16 cellular contexts compared by ENCODE assay signal in genomic region chr1:61227857-61228557, GRCh38.
DNase-seq lines count a peak whose midpoint lies in the region; TF ChIP-seq lines count a peak whose summit lies in the region.
"Had no signal": no experiment of that assay in that cellular context is flagged by ENCODE, and none has a peak within 500 bp of the region (broad histone marks: within the 10 kb centered on the region; RNA-seq: fewer than 3 reads in every experiment).

No MANE protein-coding gene starts in this region.

- TF ChIP-seq EP300 in esophagus muscularis mucosa (IDR thresholded peaks at IDR 0.05) = no peak

- H3K9me3 ChIP-seq in esophagus muscularis mucosa (no peaks in the 10 kb centered on the region), tibial artery (no peaks in the 10 kb centered on the region)
- H3K9me3 ChIP-seq: A549, body of pancreas, sigmoid colon had no signal

- intact Hi-C loops in esophagus muscularis mucosa (cut with DNase I) = no loop called here
- intact Hi-C loops in tibial artery (cut with DNase I; ENCODE audit: low total_unique reads) = no loop called here

- H3K4me1 ChIP-seq in esophagus muscularis mucosa (peaks cover 15 to 76% (median 72%) of the 10 kb centered on the region in 4 donors), tibial artery (peaks cover 0 to 63% (median 15%) of the 10 kb centered on the region in 4 donors)
- H3K4me1 ChIP-seq: neural progenitor cell had no signal

- WGBS in esophagus muscularis mucosa = 81% methylated on average over 4 of the region's 4 CpGs

- TF ChIP-seq CTCF in esophagus muscularis mucosa (IDR thresholded peaks at IDR 0.05) (no peak), tibial artery (IDR thresholded peaks at IDR 0.05) (no peak)

- no peaks in the 10 kb centered on the region for H3K27me3 ChIP-seq in esophagus muscularis mucosa
- no peaks in the 10 kb centered on the region for H3K27me3 ChIP-seq in tibial artery
- H3K27me3 ChIP-seq: body of pancreas, neural progenitor cell, sigmoid colon had no signal

- H3K36me3 ChIP-seq in esophagus muscularis mucosa = no peaks in the 10 kb centered on the region
- no peaks in the 10 kb centered on the region for H3K36me3 ChIP-seq in tibial artery
- H3K36me3 ChIP-seq: neural progenitor cell, sigmoid colon had no signal

- no peak for TF ChIP-seq POLR2A in esophagus muscularis mucosa (IDR thresholded peaks at IDR 0.05; ENCODE audit: low read depth)

- H3K4me3 ChIP-seq in esophagus muscularis mucosa (no peak overlapping the region), tibial artery (no peak overlapping the region)
- H3K4me3 ChIP-seq: A549, body of pancreas, neural progenitor cell, sigmoid colon had no signal

- DNase-seq in NCI-H510A treated with DMSO at 0.1 percent for 48 hours (lab: John Stamatoyannopoulos, UW) (peak; percentile 52), NCI-H510A (lab: John Stamatoyannopoulos, UW) (no peak), NCI-H446 (lab: John Stamatoyannopoulos, UW) (peak; percentile 25 to 83), esophagus muscularis mucosa (ENCODE audit: extremely low spot score) (no peak), tibial artery (no peak), hypothalamus (lab: John Stamatoyannopoulos, UW) (no peak), NCI-H774 (lab: John Stamatoyannopoulos, UW) (no peak), T-helper 2 cell (no peak)
- DNase-seq: activated CD8-positive, alpha-beta memory T cell treated with anti-CD3 and anti-CD28 coated beads for 24 hours; body of pancreas; NCI-H146; sigmoid colon; stimulated activated CD4-positive, alpha-beta T cell treated with anti-CD3 and anti-CD28 coated beads, Interleukin-4, amount 100 ng/mL, for 24 hours had no signal

- H3K27ac ChIP-seq in esophagus muscularis mucosa (replicated peaks in 1 of 4) = peak overlapping the region; percentile 17 to 67 (median 56)
- H3K27ac ChIP-seq in tibial artery = peak overlapping the region; percentile 25 to 50
- H3K27ac ChIP-seq: A549, KMS-11, neural progenitor cell had no signal

Comparison
In these comparisons a context has a peak if more than half of its experiments do, and no peak if none do; other contexts are left out.
1. DNase-seq: peak in NCI-H510A treated with DMSO at 0.1 percent for 48 hours (single experiment) and NCI-H446 (2 of 2); none in NCI-H510A (single experiment), esophagus muscularis mucosa (single experiment), tibial artery (0 of 2), hypothalamus (0 of 51), NCI-H774 (single experiment) and T-helper 2 cell (0 of 5).